ENCODE assay signal across 9 cellular contexts in the genomic region with DNA sequence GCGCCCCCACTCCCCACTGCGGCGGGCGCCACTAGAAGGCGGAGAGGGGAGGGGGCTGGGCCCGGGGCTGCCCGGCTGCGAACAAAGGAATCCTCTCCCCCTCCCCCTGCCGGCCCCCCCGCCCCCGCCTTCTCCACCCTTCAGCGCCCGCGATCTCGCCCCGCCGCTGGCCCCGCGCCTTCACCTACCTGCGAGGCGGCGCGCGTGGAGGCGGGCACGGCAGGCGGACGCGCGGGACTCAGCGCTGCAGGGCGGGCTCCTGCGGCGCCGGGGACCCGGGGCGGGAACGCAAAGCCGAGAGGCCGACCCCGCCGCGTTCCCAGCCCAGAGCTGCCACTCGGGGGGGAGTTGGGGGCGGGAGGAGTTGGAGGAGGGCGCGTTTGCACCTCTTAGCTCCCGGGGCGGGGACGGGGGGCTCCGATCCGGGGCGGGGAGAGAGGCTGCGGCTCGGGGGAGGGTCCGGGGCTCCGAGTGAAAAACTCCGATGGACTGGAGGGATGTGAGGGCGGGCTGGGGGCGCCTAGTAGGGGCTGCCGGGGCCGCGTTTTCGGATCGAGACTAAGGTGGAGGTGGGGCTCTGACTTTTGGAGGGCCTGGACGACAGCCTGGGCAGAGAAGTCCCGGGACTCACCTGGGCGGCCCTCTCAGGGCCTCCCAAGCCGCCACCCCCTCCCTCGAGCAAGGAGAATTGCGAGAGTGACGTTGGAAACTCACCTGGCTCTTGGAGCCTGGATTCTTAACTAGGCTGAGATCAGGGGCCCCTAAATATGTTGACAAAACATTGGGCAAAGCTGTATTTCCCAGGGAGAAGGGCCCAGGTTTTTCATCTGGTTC. TPM values are rescaled to one million over a fixed set of nuclear protein-coding genes. Genes with fewer than 3 reads are reported as not detected.
A peak's percentile ranks its signal among the peaks of the same experiment; 100 is the strongest.
DNase-seq lines count a peak whose midpoint lies in the region; ATAC-seq and TF ChIP-seq lines count a peak whose summit lies in the region.
"Had no signal": no experiment of that assay in that cellular context is flagged by ENCODE, and none has a peak within 500 bp of the region (broad histone marks: within the 10 kb centered on the region; RNA-seq: fewer than 3 reads in every experiment).

Gene FBN3 (minus strand): TSS at position 332 of the 834 bp plus-strand sequence. CDS start 2,112 bp downstream, outside the sequence.

- peaks cover 33% of the 10 kb centered on the region for H3K27me3 Mint-ChIP-seq in activated T-helper 17 cell treated with anti-CD3 and anti-CD28 coated beads, Interleukin-2, amount 50 U/mL, for 72 hours

- H3K4me3 Mint-ChIP-seq in activated T-helper 17 cell treated with anti-CD3 and anti-CD28 coated beads, Interleukin-2, amount 50 U/mL, for 72 hours, result peak within 1 kb of the TSS; percentile 57

- H3K27ac ChIP-seq in heart right ventricle (no peak within 1 kb of the TSS), left lung (no peak within 1 kb of the TSS), upper lobe of left lung (peak within 1 kb of the TSS in 2 of 4 donors; percentile 32 to 55)

- H3K36me3 Mint-ChIP-seq in activated T-helper 17 cell treated with anti-CD3 and anti-CD28 coated beads, Interleukin-2, amount 50 U/mL, for 72 hours (ENCODE audit: low read depth), result no peaks in the 10 kb centered on the region

- H3K4me3 ChIP-seq in heart right ventricle, result peak within 1 kb of the TSS in 8 of 10 donors; percentile 8 to 36 (median 29)
- peak within 1 kb of the TSS; percentile 5 to 21 for H3K4me3 ChIP-seq in left lung
- H3K4me3 ChIP-seq in upper lobe of left lung, result peak within 1 kb of the TSS in 3 of 4 donors; percentile 36 to 43 (median 40)
- H3K4me3 ChIP-seq: lung had no signal

- DNase-seq in heart right ventricle (no peak), left ventricle myocardium superior (no peak), left lung (no peak), upper lobe of left lung (peak; percentile 62 to 87), erythroblast (lab: John Stamatoyannopoulos, UW) (no peak)
- no peak for DNase-seq in activated effector memory CD4-positive, alpha-beta T cell treated with Interleukin-2 at 50 U/mL for 16 hours
- DNase-seq in activated CD4-positive, CD25-positive, alpha-beta regulatory T cell treated with anti-CD3 and anti-CD28 coated beads, Interleukin-2, amount 50 U/mL, for 72 hours, result no peak

- no peaks in the 10 kb centered on the region for H3K9me3 ChIP-seq in heart right ventricle
- no peaks in the 10 kb centered on the region for H3K9me3 ChIP-seq in left lung
- no peaks in the 10 kb centered on the region for H3K9me3 ChIP-seq in upper lobe of left lung

- TF ChIP-seq CTCF in heart right ventricle (IDR thresholded peaks at IDR 0.05) (no peak), left lung (IDR thresholded peaks at IDR 0.05) (no peak), upper lobe of left lung (IDR thresholded peaks at IDR 0.05) (no peak)

- H3K4me1 Mint-ChIP-seq in activated T-helper 17 cell treated with anti-CD3 and anti-CD28 coated beads, Interleukin-2, amount 50 U/mL, for 72 hours, result no peaks in the 10 kb centered on the region

- H3K27me3 ChIP-seq in heart right ventricle (peaks cover 10 to 66% (median 52%) of the 10 kb centered on the region in 7 donors), left lung (peaks cover 24 to 76% of the 10 kb centered on the region in 2 donors), upper lobe of left lung (peaks cover 4 to 21% (median 13%) of the 10 kb centered on the region in 4 donors)

- H3K9me3 Mint-ChIP-seq in activated T-helper 17 cell treated with anti-CD3 and anti-CD28 coated beads, Interleukin-2, amount 50 U/mL, for 72 hours, result no peaks in the 10 kb centered on the region

- 6 to 7% methylated on average over 45 to 70 of the region's 72 CpGs for WGBS in heart right ventricle, 2 donors
- WGBS in upper lobe of left lung, 2 donors, result 19 to 24% methylated on average over 12 to 18 of the region's 72 CpGs

- H3K4me1 ChIP-seq in heart right ventricle (peaks cover 0 to 19% (median 13%) of the 10 kb centered on the region in 9 donors), left lung (peaks cover 0 to 16% of the 10 kb centered on the region in 2 donors), upper lobe of left lung (peaks cover 13 to 37% (median 25%) of the 10 kb centered on the region in 4 donors)

- TF ChIP-seq POLR2A in upper lobe of left lung (IDR thresholded peaks at IDR 0.05) (no peak), erythroblast (IDR thresholded peaks at IDR 0.05; ENCODE audit: low read length) (no peak)

- no peak for ATAC-seq in heart right ventricle
- no peak for ATAC-seq in left ventricle myocardium superior
- no peak for ATAC-seq in activated T-helper 17 cell treated with anti-CD3 and anti-CD28 coated beads, Interleukin-2, amount 50 U/mL, for 72 hours (replicated peaks)
- ATAC-seq in left lung, result peak; percentile 2
- no peak for ATAC-seq in upper lobe of left lung (ENCODE audit: low FRiP score in 2 of 2)

- intact Hi-C loops in heart right ventricle (cut with DNase I), result loop anchor here in 7 of 10 donors (10.0 kb wide), 4 partner anchors 175 to 205 kb away; partner anchors contain the start of gene TIMM44 (in 4 of the 7)
- intact Hi-C loops in left ventricle myocardium superior (cut with micrococcal nuclease), result no loop called here
- intact Hi-C loops in left lung (cut with DNase I), result loop anchor here in 1 of 2 donors (10.0 kb wide), 1 partner anchor 105 kb away; no protein-coding TSS in a partner anchor

- no peak within 1 kb of the TSS for H3K27ac Mint-ChIP-seq in activated T-helper 17 cell treated with anti-CD3 and anti-CD28 coated beads, Interleukin-2, amount 50 U/mL, for 72 hours

- TF ChIP-seq EP300 in upper lobe of left lung (IDR thresholded peaks at IDR 0.05), result no peak

- H3K36me3 ChIP-seq in heart right ventricle, result no peaks in the 10 kb centered on the region
- no peaks in the 10 kb centered on the region for H3K36me3 ChIP-seq in left lung
- H3K36me3 ChIP-seq in upper lobe of left lung, result no peaks in the 10 kb centered on the region

RNA-seq across cellular contexts. Expression of gene FBN3, which starts in this region (rescaled TPM):
- total RNA-seq in heart right ventricle (under 1 TPM in 3 of 10 donors, not detected in 7; 0.05 to 0.26 (median 0.06) TPM), left ventricle myocardium superior (not detected), left lung (1 to 10 TPM in 1 of 2 donors, under 1 TPM in 1; 0.63 to 4.8 TPM), upper lobe of left lung (100 to 1,000 TPM in 1 of 6 donors, 10 to 100 TPM in 1, 1 to 10 TPM in 3, under 1 TPM in 1; 0.10 to 106 (median 8.0) TPM)
- not detected for polyA plus RNA-seq in heart right ventricle
- total RNA-seq in activated T-helper 17 cell treated with anti-CD3 and anti-CD28 coated beads, Interleukin-2, amount 50 U/mL, for 72 hours, result under 1 TPM in 1 of 2 donors, not detected in 1; 0.05 TPM

Comparison
In these comparisons a context has a peak if more than half of its experiments do, and no peak if none do; other contexts are left out.
1. DNase-seq: peak in upper lobe of left lung (2 of 2); none in heart right ventricle (0 of 2), left ventricle myocardium superior (single experiment), left lung (0 of 2), erythroblast (0 of 2), activated effector memory CD4-positive, alpha-beta T cell treated with Interleukin-2 at 50 U/mL for 16 hours (single experiment) and activated CD4-positive, CD25-positive, alpha-beta regulatory T cell treated with anti-CD3 and anti-CD28 coated beads, Interleukin-2, amount 50 U/mL, for 72 hours (single experiment).
2. Peak in every context shown above with its lines, with median percentiles within 50 percentile points of each other: H3K4me3 ChIP-seq.